16 cellular contexts compared by ENCODE assay signal in genomic region chr16:2966803-2967184, GRCh38. TPM values are rescaled to one million over a fixed set of nuclear protein-coding genes. Genes with fewer than 3 reads are reported as not detected.
A peak's percentile ranks its signal among the peaks of the same experiment; 100 is the strongest.
DNase-seq lines count a peak whose midpoint lies in the region; ATAC-seq, FAIRE-seq and TF ChIP-seq lines count a peak whose summit lies in the region.
"Had no signal": no experiment of that assay in that cellular context is flagged by ENCODE, and none has a peak within 500 bp of the region (broad histone marks: within the 10 kb centered on the region; RNA-seq: fewer than 3 reads in every experiment).

No MANE protein-coding gene starts in this region.

- no peak for ATAC-seq in K562
- ATAC-seq in lung (ENCODE audit: insufficient read depth, low FRiP score): no peak

- peaks cover 25% of the 10 kb centered on the region for H3K27me3 Mint-ChIP-seq in activated T-helper 2 cell treated with anti-CD3 and anti-CD28 coated beads, Interferon-gamma antibody, Interleukin-2, Interleukin-4, amounts not matched to agents 10 μg/mL and 5 μg/mL and 100 μg/mL, durations not matched to agents 14 hours and 24 hours and 36 hours (ENCODE audit: low read depth)

- intact Hi-C loops in K562 (cut with micrococcal nuclease): loop anchor here (10.0 kb wide), 1 partner anchor 58 kb away; the partner anchor contains the start of genes HCFC1R1, THOC6 and TNFRSF12A
- intact Hi-C loops in activated T-helper 2 cell treated with anti-CD3 and anti-CD28 coated beads, Interferon-gamma antibody, Interleukin-2, Interleukin-4, amounts not matched to agents 10 μg/mL and 5 μg/mL and 100 μg/mL, durations not matched to agents 14 hours and 24 hours and 36 hours (cut with micrococcal nuclease): no loop called here

- H3K4me3 Mint-ChIP-seq in activated T-helper 2 cell treated with anti-CD3 and anti-CD28 coated beads, Interferon-gamma antibody, Interleukin-2, Interleukin-4, amounts not matched to agents 10 μg/mL and 5 μg/mL and 100 μg/mL, durations not matched to agents 14 hours and 24 hours and 36 hours (ENCODE audit: low read depth): no peak overlapping the region
- H3K4me3 Mint-ChIP-seq: activated CD4-positive, alpha-beta memory T cell treated with anti-CD3 and anti-CD28 coated beads, Interleukin-2, amount 10 ng/mL, durations not matched to agents 7 days and 5 days had no signal

- peaks cover 22% of the 10 kb centered on the region for H3K4me1 Mint-ChIP-seq in activated T-helper 2 cell treated with anti-CD3 and anti-CD28 coated beads, Interferon-gamma antibody, Interleukin-2, Interleukin-4, amounts not matched to agents 10 μg/mL and 5 μg/mL and 100 μg/mL, durations not matched to agents 14 hours and 24 hours and 36 hours (ENCODE audit: low read depth)

- TF ChIP-seq EP300 in K562 (IDR thresholded peaks at IDR 0.05; ENCODE audit: low read length): no peak
- no peak for TF ChIP-seq EP300 in SK-N-SH (IDR thresholded peaks at IDR 0.05; ENCODE audit: borderline replicate concordance in 1 of 2, low read depth in 1 of 2, low read length in 1 of 2)

- peaks cover 3% of the 10 kb centered on the region for H3K9me1 ChIP-seq in K562 (ENCODE audit: control insufficient read depth, insufficient read depth, low read length)

- TF ChIP-seq RAD21 in K562 (CRISPR knock-in tag; conservative IDR thresholded peaks at IDR 0.05 in 1 of 2, IDR thresholded peaks at IDR 0.05 in 1 of 2) (no peak), SK-N-SH (IDR thresholded peaks at IDR 0.05; ENCODE audit: low read length) (no peak)

- TF ChIP-seq POLR2A in K562 (conservative IDR thresholded peaks at IDR 0.05): no peak

- H3K79me2 ChIP-seq in K562 (ENCODE audit: control insufficient read depth, insufficient read depth, low read length) (peaks cover 22% of the 10 kb centered on the region), SK-N-SH (ENCODE audit: insufficient read depth) (no peaks in the 10 kb centered on the region; the same call in 1 of the 2 replicates)
- H3K79me2 ChIP-seq: parathyroid adenoma had no signal

- POLR2A ChIA-PET in K562 (lab: Yijun Ruan, JAX) (interaction anchor here (1.2 kb wide), 1 partner anchor 10 kb away, joined by 3 read pairs; no protein-coding TSS in a partner anchor), SK-N-SH (lab: Yijun Ruan, JAX) (no interaction called here)

- peaks cover 13% of the 10 kb centered on the region; the same call in 1 of the 3 replicates for H3K36me3 ChIP-seq in K562 (ENCODE audit: control insufficient read depth, insufficient read depth, low read length)
- no peaks in the 10 kb centered on the region for H3K36me3 ChIP-seq in lung (ENCODE audit: control insufficient read depth in 2 of 2, insufficient read depth in 2 of 2, low read length in 2 of 2)
- no peaks in the 10 kb centered on the region for H3K36me3 ChIP-seq in SK-N-SH (replicated peaks in 1 of 2; ENCODE audit: control insufficient read depth in 1 of 2, insufficient read depth in 2 of 2, low read length in 1 of 2)

- DNase-seq in AG20443 (ENCODE audit: low spot score): peak; percentile 48
- no peak for DNase-seq in GM12864 (ENCODE audit: low read depth)
- no peak for DNase-seq in K562 (ENCODE audit: extremely low read depth in 1 of 4, low spot score in 3 of 4)
- DNase-seq in lung (ENCODE audit: low spot score): no peak
- no peak for DNase-seq in middle frontal gyrus (ENCODE audit: extremely low spot score, low spot score)
- DNase-seq in SK-N-SH: no peak
- no peak for DNase-seq in activated CD8-positive, alpha-beta memory T cell treated with anti-CD3 and anti-CD28 coated beads for 24 hours
- DNase-seq in activated T-helper 2 cell treated with anti-CD3 and anti-CD28 coated beads, Interferon-gamma antibody, Interleukin-2, Interleukin-4, amounts not matched to agents 10 μg/mL and 5 μg/mL and 100 μg/mL, durations not matched to agents 14 hours and 24 hours and 36 hours (ENCODE audit: low spot score): no peak
- DNase-seq: activated CD4-positive, alpha-beta memory T cell treated with anti-CD3 and anti-CD28 coated beads, Interleukin-2, amount 10 ng/mL, durations not matched to agents 7 days and 5 days; activated effector memory CD4-positive, alpha-beta T cell treated with anti-CD3 and anti-CD28 coated beads, Interleukin-2, amount 50 U/mL, for 16 hours; DND-41; substantia nigra had no signal

- FAIRE-seq in K562 (lab: Jason Lieb, UNC): no peak
- FAIRE-seq: HTR-8/SVneo had no signal

- H3K27me3 ChIP-seq in K562 (ENCODE audit: control insufficient read depth in 2 of 2, insufficient read depth in 2 of 2, low read length in 2 of 2) (no peaks in the 10 kb centered on the region), lung (ENCODE audit: control insufficient read depth, insufficient read depth) (peaks cover 7% of the 10 kb centered on the region), SK-N-SH (ENCODE audit: insufficient read depth) (no peaks in the 10 kb centered on the region)

- in situ Hi-C loops in K562 (cut with MboI): no loop called here

- H3K27ac ChIP-seq in K562 (ENCODE audit: extremely low read depth, low read depth, low read length) (no peak overlapping the region), lung (ENCODE audit: low read depth in 1 of 2, low read length in 1 of 2) (no peak overlapping the region), SK-N-SH (ENCODE audit: low read depth in 2 of 2, low read length in 1 of 2) (no peak overlapping the region)
- H3K27ac ChIP-seq: BLaER1 treated with 17β-estradiol and CSF1 and Interleukin-3, amounts not matched to agents 10 nM and 100 nM; parathyroid adenoma had no signal

- WGBS in K562 (ENCODE audit: insufficient coverage, low coverage, missing lambda C conversion rate): 99% methylated on average over 18 of the region's 46 CpGs
- 2 to 3% methylated on average over 31 to 46 of the region's 46 CpGs for WGBS in lung, 2 donors
- 96% methylated on average over 36 of the region's 46 CpGs for WGBS in SK-N-SH (ENCODE audit: low lambda C conversion rate)

- H3K4me2 ChIP-seq in K562 (ENCODE audit: insufficient read depth, low read length) (no peak overlapping the region), SK-N-SH (no peak overlapping the region)

- H3K4me1 ChIP-seq in K562 (replicated peaks in 1 of 2; ENCODE audit: control insufficient read depth in 2 of 2, insufficient read depth in 2 of 2, low read length in 2 of 2) (peaks cover 17 to 97% of the 10 kb centered on the region in 2 experiments), lung (ENCODE audit: control insufficient read depth in 2 of 2, insufficient read depth in 2 of 2, low read length in 2 of 2) (peaks cover 6 to 40% of the 10 kb centered on the region in 2 donors), SK-N-SH (ENCODE audit: control insufficient read depth in 1 of 2, insufficient read depth in 2 of 2, low read depth in 1 of 2, low read length in 1 of 2) (peaks cover 0 to 36% of the 10 kb centered on the region in 2 experiments; a peak in 1 of 4 replicates)

- no peaks in the 10 kb centered on the region for H3K9me3 Mint-ChIP-seq in activated T-helper 2 cell treated with anti-CD3 and anti-CD28 coated beads, Interferon-gamma antibody, Interleukin-2, Interleukin-4, amounts not matched to agents 10 μg/mL and 5 μg/mL and 100 μg/mL, durations not matched to agents 14 hours and 24 hours and 36 hours
- H3K9me3 Mint-ChIP-seq: activated CD4-positive, alpha-beta memory T cell treated with anti-CD3 and anti-CD28 coated beads, Interleukin-2, amount 10 ng/mL, durations not matched to agents 7 days and 5 days had no signal

- H3K4me3 ChIP-seq in GM12864 (ENCODE audit: low read depth, low read length) (peak overlapping the region; percentile 2; the same call in 1 of the 2 replicates), K562 (no peak overlapping the region), lung (no peak overlapping the region), SK-N-SH (ENCODE audit: low read depth in 2 of 2, low read length in 1 of 2) (no peak overlapping the region)
- H3K4me3 ChIP-seq: BLaER1 treated with 17β-estradiol and CSF1 and Interleukin-3, amounts not matched to agents 10 nM and 100 nM had no signal

- H3K9me2 ChIP-seq in SK-N-SH: no peaks in the 10 kb centered on the region

- H3K27ac Mint-ChIP-seq in activated T-helper 2 cell treated with anti-CD3 and anti-CD28 coated beads, Interferon-gamma antibody, Interleukin-2, Interleukin-4, amounts not matched to agents 10 μg/mL and 5 μg/mL and 100 μg/mL, durations not matched to agents 14 hours and 24 hours and 36 hours: no peak overlapping the region
- H3K27ac Mint-ChIP-seq: activated CD4-positive, alpha-beta memory T cell treated with anti-CD3 and anti-CD28 coated beads, Interleukin-2, amount 10 ng/mL, durations not matched to agents 7 days and 5 days had no signal

- BruUV-seq in K562 (replicated peaks; lab: Mats Ljungman, UMichigan): no TSS peak

- no peak for TF ChIP-seq CTCF in GM12864 (IDR thresholded peaks at IDR 0.05; ENCODE audit: low read depth, low read length, missing control alignments)
- no peak for TF ChIP-seq CTCF in K562 (IDR thresholded peaks at IDR 0.05 in 2 of 3, conservative IDR thresholded peaks at IDR 0.05 in 1 of 3; ENCODE audit: insufficient read depth in 2 of 3, low read depth in 1 of 3, low read length in 3 of 3)
- peak; percentile 0 for TF ChIP-seq CTCF in lung (IDR thresholded peaks at IDR 0.05; ENCODE audit: control extremely low read depth, extremely low read depth)
- TF ChIP-seq CTCF in SK-N-SH (IDR thresholded peaks at IDR 0.05): no peak

- H2AFZ ChIP-seq in K562 (ENCODE audit: low read depth, low read length) (no peak overlapping the region), SK-N-SH (ENCODE audit: low read depth) (no peak overlapping the region)
- H2AFZ ChIP-seq: parathyroid adenoma had no signal

- H3K36me3 Mint-ChIP-seq in activated T-helper 2 cell treated with anti-CD3 and anti-CD28 coated beads, Interferon-gamma antibody, Interleukin-2, Interleukin-4, amounts not matched to agents 10 μg/mL and 5 μg/mL and 100 μg/mL, durations not matched to agents 14 hours and 24 hours and 36 hours (ENCODE audit: low read depth): peaks cover 13% of the 10 kb centered on the region

- H3K9ac ChIP-seq in K562 (ENCODE audit: insufficient read depth in 1 of 2, low read depth in 2 of 2, low read length in 2 of 2): no peak overlapping the region
- H3K9ac ChIP-seq in SK-N-SH: no peak overlapping the region
- H3K9ac ChIP-seq: parathyroid adenoma had no signal

- CTCF ChIA-PET in K562 (lab: Yijun Ruan, JAX; ENCODE audit: low intra/inter-chr PET ratio) (no interaction called here), SK-N-SH (lab: Yijun Ruan, JAX) (interaction anchor here (0.7 to 1.0 kb wide), 3 partner anchors 18 to 53 kb away, joined by 3 read pairs; partner anchors contain the start of gene TNFRSF12A)

- no peaks in the 10 kb centered on the region for H3K9me3 ChIP-seq in K562 (replicated peaks; ENCODE audit: control insufficient read depth, insufficient read depth, low read depth, low read length)
- H3K9me3 ChIP-seq in lung (ENCODE audit: control insufficient read depth in 2 of 2, insufficient read depth in 1 of 2, low read length in 1 of 2): no peaks in the 10 kb centered on the region
- H3K9me3 ChIP-seq in SK-N-SH: no peaks in the 10 kb centered on the region
- H3K9me3 ChIP-seq: BLaER1 treated with 17β-estradiol and CSF1 and Interleukin-3, amounts not matched to agents 10 nM and 100 nM had no signal

- H3F3A ChIP-seq in SK-N-SH (replicated peaks; ENCODE audit: insufficient read depth): peaks cover 9% of the 10 kb centered on the region

- H4K20me1 ChIP-seq in K562 (replicated peaks; ENCODE audit: control insufficient read depth, insufficient read depth, low read length): peaks cover 15% of the 10 kb centered on the region
- H4K20me1 ChIP-seq in SK-N-SH (ENCODE audit: insufficient read depth): peaks cover 15% of the 10 kb centered on the region

RNA-seq across cellular contexts. Expression of gene PAQR4, which starts 2.4 kb away (rescaled TPM):
- 19.5 and 61.4 TPM in 2 replicates for total RNA-seq in K562 (2011; cell fraction: chromatin; rRNA removed; ENCODE audit: low replicate concordance)
- total RNA-seq in K562 (2011; cell fraction: nucleolus; rRNA removed): 51.0 and 53.6 TPM in 2 replicates
- total RNA-seq in K562 (2011; cell fraction: nucleoplasm; rRNA removed): 31.3 and 34.3 TPM in 2 replicates
- total RNA-seq in K562 (2014; rRNA removed) (25.3 and 30.1 TPM in 2 replicates), K562 (2014; rRNA removed; fragmentation: Illumina TruSeq; extraction: Trizol) (8.2 and 10.7 TPM in 2 replicates), K562 (2015; rRNA removed; fragmentation: Illumina TruSeq; extraction: Trizol) (19.5 and 22.0 TPM in 2 replicates), K562 (2021) (40.4 TPM in 2 replicates), lung (10 to 100 TPM in 1 of 2 donors, 1 to 10 TPM in 1; 4.0 to 21.3 TPM)
- polyA plus RNA-seq in K562 (2011; rRNA removed) (11.6 and 14.6 TPM in 2 replicates), K562 (2014; fragmentation: Illumina TruSeq; extraction: Trizol) (21.1 and 27.8 TPM in 2 replicates), K562 (2014; fragmentation: Nextera tagmentation; extraction: Ambion mirVana) (1 to 10 TPM in 1 of 2 experiments, under 1 TPM in 1; 0.62 to 1.0 TPM), K562 (2014; rRNA removed) (28.9 and 31.6 TPM in 2 replicates), lung (10 to 100 TPM; 10.6 to 15.6 TPM), SK-N-SH (2012; rRNA removed) (8.4 and 8.8 TPM in 2 replicates)
- polyA plus RNA-seq in K562 (2011; cell fraction: cytosol; rRNA removed): 16.4 and 41.9 TPM in 2 replicates
- 40.3 and 69.3 TPM in 2 replicates for polyA plus RNA-seq in K562 (2011; cell fraction: nucleus; rRNA removed)
- 21.4 and 26.0 TPM in 2 replicates for polyA plus RNA-seq in K562 (2012)
- 4.7 and 8.4 TPM in 2 replicates for polyA minus RNA-seq in K562 (2011; rRNA and poly(A)+ RNA removed)
- polyA minus RNA-seq in K562 (2011; cell fraction: cytosol; rRNA and poly(A)+ RNA removed): 13.9 and 18.4 TPM in 2 replicates
- 10.0 and 12.0 TPM in 2 replicates for polyA minus RNA-seq in K562 (2011; cell fraction: nucleus; rRNA and poly(A)+ RNA removed)
- polyA plus RNA-seq in SK-N-SH (2012; cell fraction: cytosol; rRNA removed): 4.6 and 7.1 TPM in 2 replicates
- 12.8 and 17.6 TPM in 2 replicates for polyA plus RNA-seq in SK-N-SH (2012; cell fraction: nucleus; rRNA removed)
- total RNA-seq in activated T-helper 2 cell treated with anti-CD3 and anti-CD28 coated beads, Interferon-gamma antibody, Interleukin-2, Interleukin-4, amounts not matched to agents 10 μg/mL and 5 μg/mL and 100 μg/mL, durations not matched to agents 14 hours and 24 hours and 36 hours: 46.9 and 49.9 TPM in 2 replicates

RNA-seq across cellular contexts. Expression of gene KREMEN2, which starts 2.7 kb away (rescaled TPM):
- 1.7 and 9.3 TPM in 2 replicates for total RNA-seq in K562 (2011; cell fraction: chromatin; rRNA removed; ENCODE audit: low replicate concordance)
- total RNA-seq in K562 (2011; cell fraction: nucleolus; rRNA removed): 17.9 and 19.0 TPM in 2 replicates
- 5.8 and 6.7 TPM in 2 replicates for total RNA-seq in K562 (2011; cell fraction: nucleoplasm; rRNA removed)
- total RNA-seq in K562 (2014; rRNA removed) (7.7 and 8.6 TPM in 2 replicates), K562 (2014; rRNA removed; fragmentation: Illumina TruSeq; extraction: Trizol) (0.67 and 0.84 TPM in 2 replicates), K562 (2015; rRNA removed; fragmentation: Illumina TruSeq; extraction: Trizol) (1.5 and 2.0 TPM in 2 replicates), K562 (2021) (7.6 and 8.2 TPM in 2 replicates), lung (under 1 TPM in 1 of 2 donors, not detected in 1; 0.15 TPM)
- polyA plus RNA-seq in K562 (2011; rRNA removed) (1.4 and 3.1 TPM in 2 replicates), K562 (2014; fragmentation: Illumina TruSeq; extraction: Trizol) (0.25 and 1.5 TPM in 2 replicates), K562 (2014; fragmentation: Nextera tagmentation; extraction: Ambion mirVana) (under 1 TPM in 1 of 2 experiments, not detected in 1; 0.04 TPM), K562 (2014; rRNA removed) (7.1 and 7.5 TPM in 2 replicates), lung (under 1 TPM; 0.06 to 0.14 TPM), SK-N-SH (2012; rRNA removed) (0.24 and 0.77 TPM in 2 replicates)
- 3.1 and 10.2 TPM in 2 replicates for polyA plus RNA-seq in K562 (2011; cell fraction: cytosol; rRNA removed)
- 14.7 and 20.3 TPM in 2 replicates for polyA plus RNA-seq in K562 (2011; cell fraction: nucleus; rRNA removed)
- polyA plus RNA-seq in K562 (2012): 1.2 and 3.0 TPM in 2 replicates
- 0.21 and 0.30 TPM in 2 replicates for polyA minus RNA-seq in K562 (2011; rRNA and poly(A)+ RNA removed)
- 2.8 and 2.9 TPM in 2 replicates for polyA minus RNA-seq in K562 (2011; cell fraction: cytosol; rRNA and poly(A)+ RNA removed)
- polyA minus RNA-seq in K562 (2011; cell fraction: nucleus; rRNA and poly(A)+ RNA removed): 2.4 and 2.9 TPM in 2 replicates
- polyA plus RNA-seq in SK-N-SH (2012; cell fraction: cytosol; rRNA removed): 0.28 and 0.46 TPM in 2 replicates
- 1.7 and 2.9 TPM in 2 replicates for polyA plus RNA-seq in SK-N-SH (2012; cell fraction: nucleus; rRNA removed)
- total RNA-seq in activated T-helper 2 cell treated with anti-CD3 and anti-CD28 coated beads, Interferon-gamma antibody, Interleukin-2, Interleukin-4, amounts not matched to agents 10 μg/mL and 5 μg/mL and 100 μg/mL, durations not matched to agents 14 hours and 24 hours and 36 hours: 0.09 TPM in 1 of 2 replicates, not detected in the other
- total RNA-seq: activated CD4-positive, alpha-beta memory T cell treated with anti-CD3 and anti-CD28 coated beads, Interleukin-2, amount 10 ng/mL, durations not matched to agents 7 days and 5 days; mucosa of gallbladder had no signal

RNA-seq across cellular contexts. Expression of gene PKMYT1, which starts 13.5 kb away (rescaled TPM):
- 71.6 and 270 TPM in 2 replicates for total RNA-seq in K562 (2011; cell fraction: chromatin; rRNA removed; ENCODE audit: low replicate concordance)
- total RNA-seq in K562 (2011; cell fraction: nucleolus; rRNA removed): 273 and 293 TPM in 2 replicates
- 141 and 143 TPM in 2 replicates for total RNA-seq in K562 (2011; cell fraction: nucleoplasm; rRNA removed)
- total RNA-seq in K562 (2014; rRNA removed) (85.5 and 110 TPM in 2 replicates), K562 (2014; rRNA removed; fragmentation: Illumina TruSeq; extraction: Trizol) (19.7 and 21.6 TPM in 2 replicates), K562 (2015; rRNA removed; fragmentation: Illumina TruSeq; extraction: Trizol) (37.8 and 42.5 TPM in 2 replicates), K562 (2021) (187 and 201 TPM in 2 replicates), lung (1 to 10 TPM; 2.9 to 5.9 TPM)
- polyA plus RNA-seq in K562 (2011; rRNA removed) (18.7 and 48.0 TPM in 2 replicates), K562 (2014; fragmentation: Illumina TruSeq; extraction: Trizol) (45.6 and 100 TPM in 2 replicates), K562 (2014; fragmentation: Nextera tagmentation; extraction: Ambion mirVana) (10 to 100 TPM in 1 of 2 experiments, 1 to 10 TPM in 1; 8.7 to 12.8 TPM), K562 (2014; rRNA removed) (84.1 and 112 TPM in 2 replicates), lung (1 to 10 TPM; 4.6 to 9.4 TPM), SK-N-SH (2012; rRNA removed) (5.3 and 8.5 TPM in 2 replicates)
- 32.9 and 123 TPM in 2 replicates for polyA plus RNA-seq in K562 (2011; cell fraction: cytosol; rRNA removed)
- 203 and 375 TPM in 2 replicates for polyA plus RNA-seq in K562 (2011; cell fraction: nucleus; rRNA removed)
- 106 and 151 TPM in 2 replicates for polyA plus RNA-seq in K562 (2012)
- 6.2 and 8.2 TPM in 2 replicates for polyA minus RNA-seq in K562 (2011; rRNA and poly(A)+ RNA removed)
- 33.3 and 34.1 TPM in 2 replicates for polyA minus RNA-seq in K562 (2011; cell fraction: cytosol; rRNA and poly(A)+ RNA removed)
- polyA minus RNA-seq in K562 (2011; cell fraction: nucleus; rRNA and poly(A)+ RNA removed): 65.0 and 81.9 TPM in 2 replicates
- 3.2 and 6.7 TPM in 2 replicates for polyA plus RNA-seq in SK-N-SH (2012; cell fraction: cytosol; rRNA removed)
- polyA plus RNA-seq in SK-N-SH (2012; cell fraction: nucleus; rRNA removed): 29.4 and 73.9 TPM in 2 replicates
- total RNA-seq in activated T-helper 2 cell treated with anti-CD3 and anti-CD28 coated beads, Interferon-gamma antibody, Interleukin-2, Interleukin-4, amounts not matched to agents 10 μg/mL and 5 μg/mL and 100 μg/mL, durations not matched to agents 14 hours and 24 hours and 36 hours: 102 and 106 TPM in 2 replicates

RNA-seq across cellular contexts. Expression of gene CLDN9, which starts 45.9 kb away (rescaled TPM):
- 0.99 and 3.1 TPM in 2 replicates for total RNA-seq in K562 (2011; cell fraction: chromatin; rRNA removed; ENCODE audit: low replicate concordance)
- total RNA-seq in K562 (2011; cell fraction: nucleolus; rRNA removed): 2.0 and 3.0 TPM in 2 replicates
- 1.1 and 1.5 TPM in 2 replicates for total RNA-seq in K562 (2011; cell fraction: nucleoplasm; rRNA removed)
- total RNA-seq in K562 (2014; rRNA removed): 0.12 TPM in 1 of 2 replicates, not detected in the other
- total RNA-seq in K562 (2014; rRNA removed; fragmentation: Illumina TruSeq; extraction: Trizol): not detected in 2 replicates
- total RNA-seq in K562 (2015; rRNA removed; fragmentation: Illumina TruSeq; extraction: Trizol): 0.15 and 0.22 TPM in 2 replicates
- 0.40 and 0.44 TPM in 2 replicates for total RNA-seq in K562 (2021)
- 0.18 and 0.27 TPM in 2 replicates for polyA plus RNA-seq in K562 (2011; rRNA removed)
- polyA plus RNA-seq in K562 (2011; cell fraction: cytosol; rRNA removed): 0.29 and 0.36 TPM in 2 replicates
- 1.6 and 2.9 TPM in 2 replicates for polyA plus RNA-seq in K562 (2011; cell fraction: nucleus; rRNA removed)
- 0.79 and 2.7 TPM in 2 replicates for polyA plus RNA-seq in K562 (2012)
- polyA plus RNA-seq in K562 (2014; fragmentation: Illumina TruSeq; extraction: Trizol): 0.10 and 0.12 TPM in 2 replicates
- not detected for polyA plus RNA-seq in K562 (2014; fragmentation: Nextera tagmentation; extraction: Ambion mirVana)
- 0.16 and 0.24 TPM in 2 replicates for polyA plus RNA-seq in K562 (2014; rRNA removed)
- 0.09 and 0.18 TPM in 2 replicates for polyA minus RNA-seq in K562 (2011; rRNA and poly(A)+ RNA removed)
- 1.1 TPM in 1 of 2 replicates, not detected in the other for polyA minus RNA-seq in K562 (2011; cell fraction: cytosol; rRNA and poly(A)+ RNA removed)
- 0.54 and 1.00 TPM in 2 replicates for polyA minus RNA-seq in K562 (2011; cell fraction: nucleus; rRNA and poly(A)+ RNA removed)
- 1 to 10 TPM; 1.5 to 5.3 TPM for total RNA-seq in lung
- polyA plus RNA-seq in lung: under 1 TPM; 0.91 to 0.98 TPM
- 0.08 TPM in 1 of 2 replicates, not detected in the other for polyA plus RNA-seq in SK-N-SH (2012; rRNA removed)
- polyA plus RNA-seq in SK-N-SH (2012; cell fraction: cytosol; rRNA removed): not detected in 2 replicates
- 0.52 and 0.67 TPM in 2 replicates for polyA plus RNA-seq in SK-N-SH (2012; cell fraction: nucleus; rRNA removed)
- total RNA-seq in activated T-helper 2 cell treated with anti-CD3 and anti-CD28 coated beads, Interferon-gamma antibody, Interleukin-2, Interleukin-4, amounts not matched to agents 10 μg/mL and 5 μg/mL and 100 μg/mL, durations not matched to agents 14 hours and 24 hours and 36 hours: 0.11 and 0.14 TPM in 2 replicates

RNA-seq across cellular contexts. Expression of gene CLDN6, which starts 51.2 kb away (rescaled TPM):
- 0.53 and 0.65 TPM in 2 replicates for total RNA-seq in K562 (2011; cell fraction: chromatin; rRNA removed; ENCODE audit: low replicate concordance)
- total RNA-seq in K562 (2011; cell fraction: nucleolus; rRNA removed): 2.2 and 2.5 TPM in 2 replicates
- total RNA-seq in K562 (2011; cell fraction: nucleoplasm; rRNA removed): 0.73 and 0.76 TPM in 2 replicates
- total RNA-seq in K562 (2014; rRNA removed): 0.23 and 0.49 TPM in 2 replicates
- total RNA-seq in K562 (2014; rRNA removed; fragmentation: Illumina TruSeq; extraction: Trizol): 0.22 and 0.38 TPM in 2 replicates
- total RNA-seq in K562 (2015; rRNA removed; fragmentation: Illumina TruSeq; extraction: Trizol): 0.26 TPM in 1 of 2 replicates, not detected in the other
- total RNA-seq in K562 (2021): 0.75 and 1.1 TPM in 2 replicates
- 0.56 and 0.93 TPM in 2 replicates for polyA plus RNA-seq in K562 (2011; rRNA removed)
- polyA plus RNA-seq in K562 (2011; cell fraction: cytosol; rRNA removed): 0.58 and 1.1 TPM in 2 replicates
- 0.24 and 0.42 TPM in 2 replicates for polyA plus RNA-seq in K562 (2011; cell fraction: nucleus; rRNA removed)
- 0.49 and 1.1 TPM in 2 replicates for polyA plus RNA-seq in K562 (2012)
- 0.45 and 0.83 TPM in 2 replicates for polyA plus RNA-seq in K562 (2014; fragmentation: Illumina TruSeq; extraction: Trizol)
- not detected for polyA plus RNA-seq in K562 (2014; fragmentation: Nextera tagmentation; extraction: Ambion mirVana)
- polyA plus RNA-seq in K562 (2014; rRNA removed): 0.20 and 0.32 TPM in 2 replicates
- polyA minus RNA-seq in K562 (2011; rRNA and poly(A)+ RNA removed): 0.32 and 0.39 TPM in 2 replicates
- 1.0 and 2.1 TPM in 2 replicates for polyA minus RNA-seq in K562 (2011; cell fraction: cytosol; rRNA and poly(A)+ RNA removed)
- polyA minus RNA-seq in K562 (2011; cell fraction: nucleus; rRNA and poly(A)+ RNA removed): not detected in 2 replicates
- 1 to 10 TPM in 1 of 2 donors, under 1 TPM in 1; 0.92 to 7.1 TPM for total RNA-seq in lung
- under 1 TPM in 1 of 2 donors, not detected in 1; 0.10 TPM for polyA plus RNA-seq in lung
- 0.20 and 0.24 TPM in 2 replicates for polyA plus RNA-seq in SK-N-SH (2012; rRNA removed)
- 0.20 and 0.22 TPM in 2 replicates for polyA plus RNA-seq in SK-N-SH (2012; cell fraction: cytosol; rRNA removed)
- polyA plus RNA-seq in SK-N-SH (2012; cell fraction: nucleus; rRNA removed): 0.29 and 0.59 TPM in 2 replicates
- total RNA-seq in activated T-helper 2 cell treated with anti-CD3 and anti-CD28 coated beads, Interferon-gamma antibody, Interleukin-2, Interleukin-4, amounts not matched to agents 10 μg/mL and 5 μg/mL and 100 μg/mL, durations not matched to agents 14 hours and 24 hours and 36 hours: not detected in 2 replicates
- total RNA-seq: activated CD4-positive, alpha-beta memory T cell treated with anti-CD3 and anti-CD28 coated beads, Interleukin-2, amount 10 ng/mL, durations not matched to agents 7 days and 5 days had no signal
